8 cellular contexts compared by ENCODE assay signal in the genomic region with DNA sequence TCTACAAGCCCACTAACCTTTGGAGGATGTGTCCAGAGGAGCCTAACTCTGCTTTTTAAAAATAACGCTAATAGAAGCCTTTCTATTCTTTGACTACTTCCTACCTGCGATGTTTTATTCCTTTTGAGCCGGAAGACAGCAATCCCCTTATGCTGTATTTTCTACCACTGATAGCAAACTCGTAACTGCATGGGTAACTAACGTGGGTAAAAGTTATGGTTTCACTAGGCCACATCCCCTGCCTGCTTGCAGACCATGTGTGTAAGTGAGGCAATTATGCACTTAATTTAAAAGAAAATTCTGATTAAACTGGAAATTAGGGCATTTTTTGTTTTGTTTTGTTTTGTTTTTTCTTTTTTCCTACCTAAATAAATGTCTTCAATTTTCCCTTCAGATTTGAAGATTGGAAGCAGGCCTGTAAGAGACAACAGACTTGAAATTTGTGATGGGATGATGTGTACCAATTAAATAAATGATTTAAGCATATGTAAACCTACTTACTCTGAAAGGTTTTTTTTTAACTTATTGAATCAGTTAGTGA. TPM values are rescaled to one million over a fixed set of nuclear protein-coding genes. Genes with fewer than 3 reads are reported as not detected.
DNase-seq lines count a peak whose midpoint lies in the region; ATAC-seq and TF ChIP-seq lines count a peak whose summit lies in the region.

No MANE protein-coding gene starts in this region.

- no peaks in the 10 kb centered on the region for H3K36me3 ChIP-seq in colonic mucosa
- H3K36me3 ChIP-seq in mesodermal cell (ENCODE audit: control insufficient read depth, insufficient read depth, low read length): peaks cover 18% of the 10 kb centered on the region

- peak overlapping the region; percentile 89 to 98 for H3K9ac ChIP-seq in colonic mucosa (ENCODE audit: low read depth in 2 of 2, low read length in 2 of 2)

- peaks cover 6% of the 10 kb centered on the region for H3K4me1 ChIP-seq in colonic mucosa
- no peaks in the 10 kb centered on the region for H3K4me1 ChIP-seq in mesodermal cell (ENCODE audit: control insufficient read depth, insufficient read depth, low read length, poor library complexity, severe bottlenecking)

- WGBS in mesodermal cell (ENCODE audit: insufficient coverage in 2 of 2), 2 experiments: 47% methylated on average over 3 of the region's 5 CpGs; no CpG with 5 or more reads in 1 of the 2 experiments

- no peak for TF ChIP-seq CTCF in colonic mucosa (IDR thresholded peaks at IDR 0.05)

- peak; percentile 27 for ATAC-seq in HG02623 (IDR thresholded peaks at IDR 0.05; ENCODE audit: unreplicated experiment)

- intact Hi-C loops in colonic mucosa (cut with DNase I): loop anchor here (10.0 kb wide), 1 partner anchor 372 kb away; a partner anchor contains a TSS

- no peaks in the 10 kb centered on the region for H3K9me3 ChIP-seq in colonic mucosa
- no peaks in the 10 kb centered on the region for H3K9me3 ChIP-seq in mesodermal cell (ENCODE audit: control insufficient read depth, low read length)

- DNase-seq in activated gamma-delta T cell treated with Interleukin-2 at 50 U/mL for 16 hours (peak; percentile 5), activated gamma-delta T cell (lab: John Stamatoyannopoulos, UW) (no peak), NCI-H69 (lab: John Stamatoyannopoulos, UW) (peak; percentile 55), colonic mucosa (no peak), middle frontal gyrus (ENCODE audit: extremely low spot score, low spot score) (no peak)
- no peak for DNase-seq in activated CD8-positive, alpha-beta memory T cell treated with anti-CD3 and anti-CD28 coated beads for 24 hours

- H3K4me3 ChIP-seq in colonic mucosa (peak overlapping the region; percentile 67), mesodermal cell (ENCODE audit: extremely low read depth, insufficient read depth, low read length, poor library complexity, severe bottlenecking) (peak overlapping the region; percentile 72)

- no peaks in the 10 kb centered on the region for H3K27me3 ChIP-seq in colonic mucosa

- H3K27ac ChIP-seq in colonic mucosa (peak overlapping the region; percentile 98), mesodermal cell (ENCODE audit: low read depth, low read length, severe bottlenecking) (peak overlapping the region; percentile 98)

RNA-seq across cellular contexts. Expression of a gene that starts 0.9 kb away (rescaled TPM):
- total RNA-seq in colonic mucosa: 10 to 100 TPM; 21.5 to 28.6 TPM
- 30.4 TPM for polyA plus RNA-seq in mesodermal cell (2013, experiment 1 of 2)
- polyA plus RNA-seq in mesodermal cell (2013, experiment 2 of 2): 36.9 TPM

RNA-seq across cellular contexts. Expression of a gene that starts 40.4 kb away (rescaled TPM):
- total RNA-seq in colonic mucosa: 1 to 10 TPM; 1.0 to 1.8 TPM
- not detected for polyA plus RNA-seq in mesodermal cell (2013, experiment 1 of 2)
- not detected for polyA plus RNA-seq in mesodermal cell (2013, experiment 2 of 2)

Comparison
In these comparisons a context has a peak if more than half of its experiments do, and no peak if none do; other contexts are left out.
1. DNase-seq: peak in activated gamma-delta T cell treated with Interleukin-2 at 50 U/mL for 16 hours (single experiment) and NCI-H69 (single experiment); none in activated gamma-delta T cell (single experiment), colonic mucosa (single experiment), middle frontal gyrus (single experiment) and activated CD8-positive, alpha-beta memory T cell treated with anti-CD3 and anti-CD28 coated beads for 24 hours (single experiment).